ENCODE assay signal across 1 cellular context in genomic region chr6:167398214-167399050, GRCh38.
TF ChIP-seq lines count a peak whose summit lies in the region.

No MANE protein-coding gene starts in this region.

TF ChIP-seq in HepG2, 621 proteins besides CTCF, POLR2A, EP300 and RAD21 (continued from another document and continues in another):
- TF ChIP-seq ZFP91 (CRISPR knock-in tag; IDR thresholded peaks at IDR 0.05; ENCODE audit: borderline replicate concordance) (peak; percentile 83), ZNF660 (CRISPR knock-in tag; IDR thresholded peaks at IDR 0.05; ENCODE audit: borderline replicate concordance, low read depth) (no peak), ZFP1 (CRISPR knock-in tag; IDR thresholded peaks at IDR 0.05) (peak; percentile 96), CHD4 (IDR thresholded peaks at IDR 0.05; ENCODE audit: borderline replicate concordance, low read length) (no peak), SAFB2 (CRISPR knock-in tag; IDR thresholded peaks at IDR 0.05; ENCODE audit: borderline replicate concordance, low read depth) (no peak; the same call in 1 of the 2 replicates), NR3C1 (CRISPR knock-in tag; IDR thresholded peaks at IDR 0.05) (no peak), NRL (CRISPR knock-in tag; IDR thresholded peaks at IDR 0.05; ENCODE audit: borderline replicate concordance) (no peak), FOXK1 (CRISPR knock-in tag; IDR thresholded peaks at IDR 0.05; ENCODE audit: borderline replicate concordance, low read depth) (peak; percentile 92; the same call in 1 of the 2 replicates), ZNF773 (CRISPR knock-in tag; IDR thresholded peaks at IDR 0.05; ENCODE audit: borderline replicate concordance) (no peak), POGZ (CRISPR knock-in tag; IDR thresholded peaks at IDR 0.05) (peak; percentile 97), ESRRA (CRISPR knock-in tag; IDR thresholded peaks at IDR 0.05; ENCODE audit: low read depth) (peak; percentile 97), ZNF772 (CRISPR knock-in tag; IDR thresholded peaks at IDR 0.05) (peak; percentile 95), CBX5 (CRISPR knock-in tag; IDR thresholded peaks at IDR 0.05; ENCODE audit: borderline replicate concordance) (peak; percentile 86; the same call in 1 of the 2 replicates), ZNF609 (CRISPR knock-in tag; IDR thresholded peaks at IDR 0.05; ENCODE audit: borderline replicate concordance) (peak; percentile 99), ZNF329 (CRISPR knock-in tag; IDR thresholded peaks at IDR 0.05; ENCODE audit: low read depth) (no peak), ZNF33B (CRISPR knock-in tag; IDR thresholded peaks at IDR 0.05) (peak; percentile 83; the same call in 1 of the 2 replicates), ZBTB46 (CRISPR knock-in tag; IDR thresholded peaks at IDR 0.05; ENCODE audit: borderline replicate concordance) (no peak), ZNF567 (CRISPR knock-in tag; IDR thresholded peaks at IDR 0.05; ENCODE audit: borderline replicate concordance) (peak; percentile 70; the same call in 1 of the 2 replicates), ZNF280D (CRISPR knock-in tag; IDR thresholded peaks at IDR 0.05) (peak; percentile 93; the same call in 1 of the 2 replicates), ZNF720 (CRISPR knock-in tag; IDR thresholded peaks at IDR 0.05) (no peak), RORA (CRISPR knock-in tag; IDR thresholded peaks at IDR 0.05) (no peak), IRF2 (CRISPR knock-in tag; IDR thresholded peaks at IDR 0.05) (peak; percentile 95), AGO2 (optimal IDR thresholded peaks at IDR 0.05; ENCODE audit: low read depth, low read length) (no peak), FIP1L1 (IDR thresholded peaks at IDR 0.05; ENCODE audit: borderline replicate concordance, insufficient read depth, low read depth, low read length) (no peak), ZXDC (CRISPR knock-in tag; IDR thresholded peaks at IDR 0.05) (no peak; the same call in 1 of the 2 replicates), ZNF841 (CRISPR knock-in tag; IDR thresholded peaks at IDR 0.05; ENCODE audit: borderline replicate concordance) (no peak), KLF11 (CRISPR knock-in tag; IDR thresholded peaks at IDR 0.05) (peak; percentile 64), FOSL1 (CRISPR knock-in tag; IDR thresholded peaks at IDR 0.05; ENCODE audit: borderline replicate concordance) (peak; percentile 54; the same call in 1 of the 2 replicates), CCAR2 (optimal IDR thresholded peaks at IDR 0.05; ENCODE audit: low read depth, low read length) (no peak), ZNF792 (CRISPR knock-in tag; IDR thresholded peaks at IDR 0.05) (peak; percentile 91), ZNF276 (CRISPR knock-in tag; IDR thresholded peaks at IDR 0.05; ENCODE audit: low read depth) (0 out of 2 replicates have a peak, but pooled peaks have one; percentile 43), TEAD3 (CRISPR knock-in tag; optimal IDR thresholded peaks at IDR 0.05; ENCODE audit: borderline replicate concordance) (peak; percentile 91), ZNF362 (CRISPR knock-in tag; IDR thresholded peaks at IDR 0.05; ENCODE audit: borderline replicate concordance) (peak; percentile 32; the same call in 1 of the 2 replicates), ZNF598 (CRISPR knock-in tag; IDR thresholded peaks at IDR 0.05; ENCODE audit: borderline replicate concordance) (peak; percentile 83; the same call in 1 of the 2 replicates), HOXA9 (CRISPR knock-in tag; IDR thresholded peaks at IDR 0.05; ENCODE audit: borderline replicate concordance) (no peak), GLI4 (CRISPR knock-in tag; IDR thresholded peaks at IDR 0.05; ENCODE audit: borderline replicate concordance) (no peak), NONO (IDR thresholded peaks at IDR 0.05) (no peak), NONO (CRISPR knock-in tag; conservative IDR thresholded peaks at IDR 0.05) (peak; percentile 91), SOX5 (CRISPR knock-in tag; IDR thresholded peaks at IDR 0.05; ENCODE audit: borderline replicate concordance) (peak; percentile 98), CREM (IDR thresholded peaks at IDR 0.05) (peak; percentile 92), CREM (CRISPR knock-in tag; IDR thresholded peaks at IDR 0.05) (no peak), UBTF (CRISPR knock-in tag; IDR thresholded peaks at IDR 0.05) (peak; percentile 85)
